1 cellular context compared by ENCODE assay signal in genomic region chr1:204102029-204102611, GRCh38.
TF ChIP-seq lines count a peak whose summit lies in the region.

No MANE protein-coding gene starts in this region.

TF ChIP-seq in HepG2, 621 proteins besides CTCF, POLR2A, EP300 and RAD21 (continued from another document and continues in another):
- TF ChIP-seq ZNF556 (CRISPR knock-in tag; IDR thresholded peaks at IDR 0.05; ENCODE audit: borderline replicate concordance) (no peak; the same call in 1 of the 2 replicates), MBNL3 (CRISPR knock-in tag; conservative IDR thresholded peaks at IDR 0.05) (no peak), BHLHE40 (IDR thresholded peaks at IDR 0.05; ENCODE audit: low read length) (no peak), ZNF704 (CRISPR knock-in tag; IDR thresholded peaks at IDR 0.05; ENCODE audit: borderline replicate concordance) (no peak), SAP130 (CRISPR knock-in tag; IDR thresholded peaks at IDR 0.05; ENCODE audit: low read depth) (peak; percentile 80), ZNF615 (CRISPR knock-in tag; IDR thresholded peaks at IDR 0.05; ENCODE audit: borderline replicate concordance) (peak; percentile 76; the same call in 1 of the 2 replicates), ZSCAN5A (CRISPR knock-in tag; IDR thresholded peaks at IDR 0.05; ENCODE audit: borderline replicate concordance) (peak; percentile 22; the same call in 1 of the 2 replicates), ZMYM2 (CRISPR knock-in tag; IDR thresholded peaks at IDR 0.05) (no peak), PHF20 (CRISPR knock-in tag; IDR thresholded peaks at IDR 0.05) (no peak), PRDM10 (CRISPR knock-in tag; IDR thresholded peaks at IDR 0.05; ENCODE audit: low read depth) (no peak), ZMYM4 (CRISPR knock-in tag; IDR thresholded peaks at IDR 0.05) (no peak; the same call in none of the 2 replicates), ARID2 (CRISPR knock-in tag; IDR thresholded peaks at IDR 0.05; ENCODE audit: borderline replicate concordance) (no peak), ZNF546 (CRISPR knock-in tag; conservative IDR thresholded peaks at IDR 0.05) (no peak), MTF2 (CRISPR knock-in tag; IDR thresholded peaks at IDR 0.05; ENCODE audit: borderline replicate concordance) (no peak), AKAP8 (CRISPR knock-in tag; IDR thresholded peaks at IDR 0.05) (0 out of 2 replicates have a peak, but pooled peaks have one; percentile 31), ZNF7 (CRISPR knock-in tag; IDR thresholded peaks at IDR 0.05) (no peak), ZNF143 (CRISPR knock-in tag; IDR thresholded peaks at IDR 0.05) (no peak), ZNF792 (CRISPR knock-in tag; IDR thresholded peaks at IDR 0.05) (peak; percentile 61; the same call in 1 of the 2 replicates)
- TF ChIP-seq, protein P1, sequence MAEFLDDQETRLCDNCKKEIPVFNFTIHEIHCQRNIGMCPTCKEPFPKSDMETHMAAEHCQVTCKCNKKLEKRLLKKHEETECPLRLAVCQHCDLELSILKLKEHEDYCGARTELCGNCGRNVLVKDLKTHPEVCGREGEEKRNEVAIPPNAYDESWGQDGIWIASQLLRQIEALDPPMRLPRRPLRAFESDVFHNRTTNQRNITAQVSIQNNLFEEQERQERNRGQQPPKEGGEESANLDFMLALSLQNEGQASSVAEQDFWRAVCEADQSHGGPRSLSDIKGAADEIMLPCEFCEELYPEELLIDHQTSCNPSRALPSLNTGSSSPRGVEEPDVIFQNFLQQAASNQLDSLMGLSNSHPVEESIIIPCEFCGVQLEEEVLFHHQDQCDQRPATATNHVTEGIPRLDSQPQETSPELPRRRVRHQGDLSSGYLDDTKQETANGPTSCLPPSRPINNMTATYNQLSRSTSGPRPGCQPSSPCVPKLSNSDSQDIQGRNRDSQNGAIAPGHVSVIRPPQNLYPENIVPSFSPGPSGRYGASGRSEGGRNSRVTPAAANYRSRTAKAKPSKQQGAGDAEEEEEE (CRISPR knock-in tag; IDR thresholded peaks at IDR 0.05; ENCODE audit: borderline replicate concordance) = no peak
- TF ChIP-seq, protein P2, sequence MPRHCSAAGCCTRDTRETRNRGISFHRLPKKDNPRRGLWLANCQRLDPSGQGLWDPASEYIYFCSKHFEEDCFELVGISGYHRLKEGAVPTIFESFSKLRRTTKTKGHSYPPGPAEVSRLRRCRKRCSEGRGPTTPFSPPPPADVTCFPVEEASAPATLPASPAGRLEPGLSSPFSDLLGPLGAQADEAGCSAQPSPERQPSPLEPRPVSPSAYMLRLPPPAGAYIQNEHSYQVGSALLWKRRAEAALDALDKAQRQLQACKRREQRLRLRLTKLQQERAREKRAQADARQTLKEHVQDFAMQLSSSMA (CRISPR knock-in tag; IDR thresholded peaks at IDR 0.05) = no peak
- TF ChIP-seq, protein P3, sequence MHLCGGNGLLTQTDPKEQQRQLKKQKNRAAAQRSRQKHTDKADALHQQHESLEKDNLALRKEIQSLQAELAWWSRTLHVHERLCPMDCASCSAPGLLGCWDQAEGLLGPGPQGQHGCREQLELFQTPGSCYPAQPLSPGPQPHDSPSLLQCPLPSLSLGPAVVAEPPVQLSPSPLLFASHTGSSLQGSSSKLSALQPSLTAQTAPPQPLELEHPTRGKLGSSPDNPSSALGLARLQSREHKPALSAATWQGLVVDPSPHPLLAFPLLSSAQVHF (CRISPR knock-in tag; IDR thresholded peaks at IDR 0.05) = no peak
- TF ChIP-seq, protein P4, sequence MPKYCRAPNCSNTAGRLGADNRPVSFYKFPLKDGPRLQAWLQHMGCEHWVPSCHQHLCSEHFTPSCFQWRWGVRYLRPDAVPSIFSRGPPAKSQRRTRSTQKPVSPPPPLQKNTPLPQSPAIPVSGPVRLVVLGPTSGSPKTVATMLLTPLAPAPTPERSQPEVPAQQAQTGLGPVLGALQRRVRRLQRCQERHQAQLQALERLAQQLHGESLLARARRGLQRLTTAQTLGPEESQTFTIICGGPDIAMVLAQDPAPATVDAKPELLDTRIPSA (CRISPR knock-in tag; IDR thresholded peaks at IDR 0.05; ENCODE audit: borderline replicate concordance) = no peak
- TF ChIP-seq, protein P5, sequence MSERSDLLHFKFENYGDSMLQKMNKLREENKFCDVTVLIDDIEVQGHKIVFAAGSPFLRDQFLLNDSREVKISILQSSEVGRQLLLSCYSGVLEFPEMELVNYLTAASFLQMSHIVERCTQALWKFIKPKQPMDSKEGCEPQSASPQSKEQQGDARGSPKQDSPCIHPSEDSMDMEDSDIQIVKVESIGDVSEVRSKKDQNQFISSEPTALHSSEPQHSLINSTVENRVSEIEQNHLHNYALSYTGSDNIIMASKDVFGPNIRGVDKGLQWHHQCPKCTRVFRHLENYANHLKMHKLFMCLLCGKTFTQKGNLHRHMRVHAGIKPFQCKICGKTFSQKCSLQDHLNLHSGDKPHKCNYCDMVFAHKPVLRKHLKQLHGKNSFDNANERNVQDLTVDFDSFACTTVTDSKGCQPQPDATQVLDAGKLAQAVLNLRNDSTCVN (CRISPR knock-in tag; IDR thresholded peaks at IDR 0.05; ENCODE audit: borderline replicate concordance) = no peak
- TF ChIP-seq, protein P6, sequence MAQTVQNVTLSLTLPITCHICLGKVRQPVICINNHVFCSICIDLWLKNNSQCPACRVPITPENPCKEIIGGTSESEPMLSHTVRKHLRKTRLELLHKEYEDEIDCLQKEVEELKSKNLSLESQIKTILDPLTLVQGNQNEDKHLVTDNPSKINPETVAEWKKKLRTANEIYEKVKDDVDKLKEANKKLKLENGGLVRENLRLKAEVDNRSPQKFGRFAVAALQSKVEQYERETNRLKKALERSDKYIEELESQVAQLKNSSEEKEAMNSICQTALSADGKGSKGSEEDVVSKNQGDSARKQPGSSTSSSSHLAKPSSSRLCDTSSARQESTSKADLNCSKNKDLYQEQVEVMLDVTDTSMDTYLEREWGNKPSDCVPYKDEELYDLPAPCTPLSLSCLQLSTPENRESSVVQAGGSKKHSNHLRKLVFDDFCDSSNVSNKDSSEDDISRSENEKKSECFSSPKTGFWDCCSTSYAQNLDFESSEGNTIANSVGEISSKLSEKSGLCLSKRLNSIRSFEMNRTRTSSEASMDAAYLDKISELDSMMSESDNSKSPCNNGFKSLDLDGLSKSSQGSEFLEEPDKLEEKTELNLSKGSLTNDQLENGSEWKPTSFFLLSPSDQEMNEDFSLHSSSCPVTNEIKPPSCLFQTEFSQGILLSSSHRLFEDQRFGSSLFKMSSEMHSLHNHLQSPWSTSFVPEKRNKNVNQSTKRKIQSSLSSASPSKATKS (CRISPR knock-in tag; IDR thresholded peaks at IDR 0.05) = 0 out of 2 replicates have a peak, but pooled peaks have one; percentile 25
- TF ChIP-seq, protein P7, sequence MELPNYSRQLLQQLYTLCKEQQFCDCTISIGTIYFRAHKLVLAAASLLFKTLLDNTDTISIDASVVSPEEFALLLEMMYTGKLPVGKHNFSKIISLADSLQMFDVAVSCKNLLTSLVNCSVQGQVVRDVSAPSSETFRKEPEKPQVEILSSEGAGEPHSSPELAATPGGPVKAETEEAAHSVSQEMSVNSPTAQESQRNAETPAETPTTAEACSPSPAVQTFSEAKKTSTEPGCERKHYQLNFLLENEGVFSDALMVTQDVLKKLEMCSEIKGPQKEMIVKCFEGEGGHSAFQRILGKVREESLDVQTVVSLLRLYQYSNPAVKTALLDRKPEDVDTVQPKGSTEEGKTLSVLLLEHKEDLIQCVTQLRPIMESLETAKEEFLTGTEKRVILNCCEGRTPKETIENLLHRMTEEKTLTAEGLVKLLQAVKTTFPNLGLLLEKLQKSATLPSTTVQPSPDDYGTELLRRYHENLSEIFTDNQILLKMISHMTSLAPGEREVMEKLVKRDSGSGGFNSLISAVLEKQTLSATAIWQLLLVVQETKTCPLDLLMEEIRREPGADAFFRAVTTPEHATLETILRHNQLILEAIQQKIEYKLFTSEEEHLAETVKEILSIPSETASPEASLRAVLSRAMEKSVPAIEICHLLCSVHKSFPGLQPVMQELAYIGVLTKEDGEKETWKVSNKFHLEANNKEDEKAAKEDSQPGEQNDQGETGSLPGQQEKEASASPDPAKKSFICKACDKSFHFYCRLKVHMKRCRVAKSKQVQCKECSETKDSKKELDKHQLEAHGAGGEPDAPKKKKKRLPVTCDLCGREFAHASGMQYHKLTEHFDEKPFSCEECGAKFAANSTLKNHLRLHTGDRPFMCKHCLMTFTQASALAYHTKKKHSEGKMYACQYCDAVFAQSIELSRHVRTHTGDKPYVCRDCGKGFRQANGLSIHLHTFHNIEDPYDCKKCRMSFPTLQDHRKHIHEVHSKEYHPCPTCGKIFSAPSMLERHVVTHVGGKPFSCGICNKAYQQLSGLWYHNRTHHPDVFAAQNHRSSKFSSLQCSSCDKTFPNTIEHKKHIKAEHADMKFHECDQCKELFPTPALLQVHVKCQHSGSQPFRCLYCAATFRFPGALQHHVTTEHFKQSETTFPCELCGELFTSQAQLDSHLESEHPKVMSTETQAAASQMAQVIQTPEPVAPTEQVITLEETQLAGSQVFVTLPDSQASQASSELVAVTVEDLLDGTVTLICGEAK (IDR thresholded peaks at IDR 0.05) = no peak
- TF ChIP-seq, protein P7 (CRISPR knock-in tag; IDR thresholded peaks at IDR 0.05) = peak; percentile 37; the same call in 1 of the 2 replicates
- TF ChIP-seq, protein P8, sequence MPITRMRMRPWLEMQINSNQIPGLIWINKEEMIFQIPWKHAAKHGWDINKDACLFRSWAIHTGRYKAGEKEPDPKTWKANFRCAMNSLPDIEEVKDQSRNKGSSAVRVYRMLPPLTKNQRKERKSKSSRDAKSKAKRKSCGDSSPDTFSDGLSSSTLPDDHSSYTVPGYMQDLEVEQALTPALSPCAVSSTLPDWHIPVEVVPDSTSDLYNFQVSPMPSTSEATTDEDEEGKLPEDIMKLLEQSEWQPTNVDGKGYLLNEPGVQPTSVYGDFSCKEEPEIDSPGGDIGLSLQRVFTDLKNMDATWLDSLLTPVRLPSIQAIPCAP (CRISPR knock-in tag; IDR thresholded peaks at IDR 0.05; ENCODE audit: low read depth) = no peak
